ENCODE assay signal across 1 cellular context in the genomic region with DNA sequence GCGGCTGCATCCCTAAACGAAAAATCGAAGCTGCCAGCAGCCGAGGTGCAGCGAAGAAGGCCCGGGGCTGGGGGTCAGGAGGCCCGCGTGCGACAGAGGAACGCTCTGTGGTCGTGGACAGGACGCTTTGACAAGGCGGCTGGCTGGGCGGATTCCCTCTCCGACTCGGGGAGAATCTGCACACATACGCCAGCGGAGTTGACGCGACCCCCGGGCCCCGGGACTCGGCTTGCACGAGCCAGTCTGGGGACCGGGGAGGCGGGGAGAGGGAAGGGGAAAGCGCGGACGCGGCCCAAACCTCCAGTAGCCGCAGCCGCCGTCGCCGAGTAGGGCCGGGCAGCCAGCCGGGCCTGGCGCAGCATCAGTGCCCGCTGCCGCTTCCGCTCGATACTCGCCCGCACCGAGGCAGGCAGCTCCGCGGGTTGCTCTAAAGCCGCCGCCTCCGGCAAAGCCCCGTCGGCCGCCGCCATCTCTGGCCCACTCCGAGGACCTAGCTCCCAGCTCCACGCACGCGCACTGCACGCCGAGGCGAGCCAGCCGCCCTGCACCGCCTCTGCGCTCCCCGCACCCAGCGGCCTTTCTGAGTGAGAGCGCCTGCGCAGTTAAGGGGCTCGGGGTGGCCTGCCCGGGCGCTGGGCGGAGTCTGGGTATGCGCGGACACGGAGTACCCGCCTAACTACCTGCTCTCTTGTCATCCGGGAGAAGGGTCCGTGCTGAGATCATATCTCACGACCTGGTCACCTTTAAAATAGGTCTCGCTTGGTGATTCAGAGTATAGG.
TF ChIP-seq lines count a peak whose summit lies in the region.

Gene XPA, minus strand, starts transcription at position 518 of the 779 bp plus-strand sequence. Its CDS starts 48 bp downstream, at position 470.

TF ChIP-seq in HEK293, 187 proteins besides CTCF, POLR2A, EP300 and RAD21 (continued from another document and continues in another):
- TF ChIP-seq ZNF837 (tag by site-specific recombination; IDR thresholded peaks at IDR 0.05): no peak
- TF ChIP-seq ZNF48 (tag by site-specific recombination; IDR thresholded peaks at IDR 0.05): no peak
- TF ChIP-seq ZNF175 (tag by site-specific recombination; IDR thresholded peaks at IDR 0.05): no peak
- TF ChIP-seq MZF1 (tag by site-specific recombination; IDR thresholded peaks at IDR 0.05; ENCODE audit: borderline replicate concordance): no peak
- no peak for TF ChIP-seq ZNF112 (tag by site-specific recombination; IDR thresholded peaks at IDR 0.05)
- 0 out of 2 replicates have a peak, but pooled peaks have one; percentile 75 for TF ChIP-seq GLI4 (tag by site-specific recombination; IDR thresholded peaks at IDR 0.05)
- no peak; the same call in 1 of the 2 replicates for TF ChIP-seq HOXD13 (CRISPR knock-in tag; IDR thresholded peaks at IDR 0.05; ENCODE audit: borderline replicate concordance)
- TF ChIP-seq ZNF600 (tag by site-specific recombination; IDR thresholded peaks at IDR 0.05): no peak; the same call in 1 of the 2 replicates
- no peak for TF ChIP-seq OSR2 (tag by site-specific recombination; IDR thresholded peaks at IDR 0.05)
- TF ChIP-seq ZNF174 (tag by site-specific recombination; IDR thresholded peaks at IDR 0.05): no peak
- TF ChIP-seq TCF7L2 (IDR thresholded peaks at IDR 0.05; ENCODE audit: borderline replicate concordance, low read depth, low read length): no peak
- TF ChIP-seq BCL11B (tag by site-specific recombination; IDR thresholded peaks at IDR 0.05; ENCODE audit: low read depth): no peak
- TF ChIP-seq ZNF18 (tag by site-specific recombination; IDR thresholded peaks at IDR 0.05): no peak
- TF ChIP-seq ZNF768 (tag by site-specific recombination; IDR thresholded peaks at IDR 0.05): no peak
- TF ChIP-seq PATZ1 (tag by site-specific recombination; IDR thresholded peaks at IDR 0.05): 0 out of 2 replicates have a peak, but pooled peaks have one; percentile 58
- TF ChIP-seq ZNF555 (tag by site-specific recombination; conservative IDR thresholded peaks at IDR 0.05): no peak
- no peak for TF ChIP-seq ZNF791 (tag by site-specific recombination; IDR thresholded peaks at IDR 0.05)
- no peak for TF ChIP-seq ZNF266 (tag by site-specific recombination; IDR thresholded peaks at IDR 0.05; ENCODE audit: low read depth)
- TF ChIP-seq ZBTB48 (tag by site-specific recombination; IDR thresholded peaks at IDR 0.05): peak; percentile 87
- no peak for TF ChIP-seq ZNF488 (tag by site-specific recombination; IDR thresholded peaks at IDR 0.05)
- TF ChIP-seq ZNF140 (tag by site-specific recombination; IDR thresholded peaks at IDR 0.05): no peak
- TF ChIP-seq ZNF214 (tag by site-specific recombination; IDR thresholded peaks at IDR 0.05; ENCODE audit: borderline replicate concordance): no peak
- TF ChIP-seq ZFP37 (tag by site-specific recombination; IDR thresholded peaks at IDR 0.05): peak; percentile 78; the same call in 1 of the 2 replicates
- TF ChIP-seq ZNF664 (tag by site-specific recombination; IDR thresholded peaks at IDR 0.05): no peak
- TF ChIP-seq ZBTB44 (tag by site-specific recombination; IDR thresholded peaks at IDR 0.05): no peak
- no peak for TF ChIP-seq ZNF133 (tag by site-specific recombination; IDR thresholded peaks at IDR 0.05)
- no peak for TF ChIP-seq ZNF37A (tag by site-specific recombination; IDR thresholded peaks at IDR 0.05)
- TF ChIP-seq KLF17 (tag by site-specific recombination; IDR thresholded peaks at IDR 0.05): no peak
- no peak for TF ChIP-seq ZNF654 (tag by site-specific recombination; IDR thresholded peaks at IDR 0.05; ENCODE audit: low read depth)
- TF ChIP-seq, protein P1, sequence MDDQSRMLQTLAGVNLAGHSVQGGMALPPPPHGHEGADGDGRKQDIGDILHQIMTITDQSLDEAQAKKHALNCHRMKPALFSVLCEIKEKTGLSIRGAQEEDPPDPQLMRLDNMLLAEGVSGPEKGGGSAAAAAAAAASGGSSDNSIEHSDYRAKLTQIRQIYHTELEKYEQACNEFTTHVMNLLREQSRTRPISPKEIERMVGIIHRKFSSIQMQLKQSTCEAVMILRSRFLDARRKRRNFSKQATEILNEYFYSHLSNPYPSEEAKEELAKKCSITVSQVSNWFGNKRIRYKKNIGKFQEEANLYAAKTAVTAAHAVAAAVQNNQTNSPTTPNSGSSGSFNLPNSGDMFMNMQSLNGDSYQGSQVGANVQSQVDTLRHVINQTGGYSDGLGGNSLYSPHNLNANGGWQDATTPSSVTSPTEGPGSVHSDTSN (CRISPR knock-in tag; IDR thresholded peaks at IDR 0.05): peak; percentile 61; the same call in 1 of the 2 replicates
- no peak for TF ChIP-seq IKZF3 (tag by site-specific recombination; IDR thresholded peaks at IDR 0.05)
- TF ChIP-seq ZNF692 (tag by site-specific recombination; IDR thresholded peaks at IDR 0.05): 0 out of 2 replicates have a peak, but pooled peaks have one; percentile 44
- TF ChIP-seq ZNF426 (tag by site-specific recombination; IDR thresholded peaks at IDR 0.05): no peak
- peak; percentile 32 for TF ChIP-seq ZSCAN30 (tag by site-specific recombination; IDR thresholded peaks at IDR 0.05)
- no peak for TF ChIP-seq ZNF23 (tag by site-specific recombination; IDR thresholded peaks at IDR 0.05; ENCODE audit: borderline replicate concordance)
- TF ChIP-seq, protein P2, sequence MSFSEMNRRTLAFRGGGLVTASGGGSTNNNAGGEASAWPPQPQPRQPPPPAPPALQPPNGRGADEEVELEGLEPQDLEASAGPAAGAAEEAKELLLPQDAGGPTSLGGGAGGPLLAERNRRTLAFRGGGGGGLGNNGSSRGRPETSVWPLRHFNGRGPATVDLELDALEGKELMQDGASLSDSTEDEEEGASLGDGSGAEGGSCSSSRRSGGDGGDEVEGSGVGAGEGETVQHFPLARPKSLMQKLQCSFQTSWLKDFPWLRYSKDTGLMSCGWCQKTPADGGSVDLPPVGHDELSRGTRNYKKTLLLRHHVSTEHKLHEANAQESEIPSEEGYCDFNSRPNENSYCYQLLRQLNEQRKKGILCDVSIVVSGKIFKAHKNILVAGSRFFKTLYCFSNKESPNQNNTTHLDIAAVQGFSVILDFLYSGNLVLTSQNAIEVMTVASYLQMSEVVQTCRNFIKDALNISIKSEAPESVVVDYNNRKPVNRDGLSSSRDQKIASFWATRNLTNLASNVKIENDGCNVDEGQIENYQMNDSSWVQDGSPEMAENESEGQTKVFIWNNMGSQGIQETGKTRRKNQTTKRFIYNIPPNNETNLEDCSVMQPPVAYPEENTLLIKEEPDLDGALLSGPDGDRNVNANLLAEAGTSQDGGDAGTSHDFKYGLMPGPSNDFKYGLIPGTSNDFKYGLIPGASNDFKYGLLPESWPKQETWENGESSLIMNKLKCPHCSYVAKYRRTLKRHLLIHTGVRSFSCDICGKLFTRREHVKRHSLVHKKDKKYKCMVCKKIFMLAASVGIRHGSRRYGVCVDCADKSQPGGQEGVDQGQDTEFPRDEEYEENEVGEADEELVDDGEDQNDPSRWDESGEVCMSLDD (tag by site-specific recombination; IDR thresholded peaks at IDR 0.05): no peak
- TF ChIP-seq, protein P3, sequence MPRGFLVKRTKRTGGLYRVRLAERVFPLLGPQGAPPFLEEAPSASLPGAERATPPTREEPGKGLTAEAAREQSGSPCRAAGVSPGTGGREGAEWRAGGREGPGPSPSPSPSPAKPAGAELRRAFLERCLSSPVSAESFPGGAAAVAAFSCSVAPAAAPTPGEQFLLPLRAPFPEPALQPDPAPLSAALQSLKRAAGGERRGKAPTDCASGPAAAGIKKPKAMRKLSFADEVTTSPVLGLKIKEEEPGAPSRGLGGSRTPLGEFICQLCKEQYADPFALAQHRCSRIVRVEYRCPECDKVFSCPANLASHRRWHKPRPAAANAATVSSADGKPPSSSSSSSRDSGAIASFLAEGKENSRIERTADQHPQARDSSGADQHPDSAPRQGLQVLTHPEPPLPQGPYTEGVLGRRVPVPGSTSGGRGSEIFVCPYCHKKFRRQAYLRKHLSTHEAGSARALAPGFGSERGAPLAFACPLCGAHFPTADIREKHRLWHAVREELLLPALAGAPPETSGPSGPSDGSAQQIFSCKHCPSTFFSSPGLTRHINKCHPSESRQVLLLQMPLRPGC (tag by site-specific recombination; IDR thresholded peaks at IDR 0.05): no peak
- peak; percentile 41; the same call in 1 of the 2 replicates for TF ChIP-seq ZBTB11 (tag by site-specific recombination; conservative IDR thresholded peaks at IDR 0.05; ENCODE audit: low read depth)
- no peak for TF ChIP-seq ZNF155 (tag by site-specific recombination; IDR thresholded peaks at IDR 0.05)
